ENCODE assay signal across 43 cellular contexts in genomic region chr19:48023011-48023410, GRCh38. TPM values are rescaled to one million over a fixed set of nuclear protein-coding genes. Genes with fewer than 3 reads are reported as not detected.
"Had no signal": no experiment of that assay in that cellular context is flagged by ENCODE, and none has a peak within 500 bp of the region (broad histone marks: within the 10 kb centered on the region; RNA-seq: fewer than 3 reads in every experiment).

No MANE protein-coding gene starts in this region.

- H3K27ac Mint-ChIP-seq: activated naive CD4-positive, alpha-beta T cell treated with anti-CD3 and anti-CD28 coated beads for 36 hours; activated naive CD4-positive, alpha-beta T cell treated with anti-CD3 and anti-CD28 coated beads, Interleukin-2, amount 10 ng/mL, durations not matched to agents 7 days and 5 days; activated naive CD4-positive, alpha-beta T cell treated with anti-CD3 and anti-CD28 coated beads, Interleukin-2, amount 50 U/mL, for 24 hours; activated naive CD4-positive, alpha-beta T cell treated with anti-CD3 and anti-CD28 coated beads, Interleukin-2, amount 50 U/mL, for 72 hours; activated naive CD8-positive, alpha-beta T cell; activated naive CD8-positive, alpha-beta T cell treated with anti-CD3 and anti-CD28 coated beads for 36 hours; activated naive CD8-positive, alpha-beta T cell treated with anti-CD3 and anti-CD28 coated beads, Interleukin-2, amount 10 ng/mL, durations not matched to agents 7 days and 5 days; activated naive CD8-positive, alpha-beta T cell treated with anti-CD3 and anti-CD28 coated beads, Interleukin-2, amount 50 U/mL, for 24 hours; activated T-cell treated with anti-CD3 and anti-CD28 coated beads, Interleukin-2, amount 50 U/mL, for 72 hours; activated T-helper 1 cell treated with anti-CD3 and anti-CD28 coated beads, Interleukin-12 subunit alpha, Interleukin-12 subunit beta, Interleukin-2, Interleukin-4 antibody, amounts not matched to agents 30 ng/mL and 10 ng/mL and 1 ng/mL, durations not matched to agents 14 hours and 24 hours and 36 hours; activated T-helper 17 cell treated with anti-CD3 and anti-CD28 coated beads, Interleukin-2, amount 50 U/mL, for 72 hours; activated T-helper 2 cell treated with anti-CD3 and anti-CD28 coated beads, Interferon-gamma antibody, Interleukin-2, Interleukin-4, amounts not matched to agents 10 μg/mL and 5 μg/mL and 100 μg/mL, durations not matched to agents 14 hours and 24 hours and 36 hours; brain had no signal

- DNase-seq: activated effector memory CD4-positive, alpha-beta T cell treated with anti-CD3 and anti-CD28 coated beads, Interleukin-2, amount 50 U/mL, for 16 hours; activated effector memory CD4-positive, alpha-beta T cell treated with Interleukin-2 at 50 U/mL for 16 hours; activated gamma-delta T cell; activated gamma-delta T cell treated with Interleukin-2 at 50 U/mL for 16 hours; activated naive CD4-positive, alpha-beta T cell; activated naive CD4-positive, alpha-beta T cell treated with anti-CD3 and anti-CD28 coated beads for 36 hours; activated naive CD4-positive, alpha-beta T cell treated with anti-CD3 and anti-CD28 coated beads, Interleukin-2, amount 10 ng/mL, durations not matched to agents 7 days and 5 days; activated naive CD4-positive, alpha-beta T cell treated with anti-CD3 and anti-CD28 coated beads, Interleukin-2, amount 50 U/mL, for 16 hours; activated naive CD4-positive, alpha-beta T cell treated with Interleukin-2 at 50 U/mL for 16 hours; activated naive CD8-positive, alpha-beta T cell treated with anti-CD3 and anti-CD28 coated beads for 36 hours; activated naive CD8-positive, alpha-beta T cell treated with anti-CD3 and anti-CD28 coated beads, Interleukin-2, amount 10 ng/mL, durations not matched to agents 7 days and 5 days; activated naive CD8-positive, alpha-beta T cell treated with anti-CD3 and anti-CD28 coated beads, Interleukin-2, amount 50 U/mL, for 24 hours; activated T-cell treated with anti-CD3 and anti-CD28 coated beads, Interleukin-2, amount 50 U/mL, for 4 hours; activated T-cell treated with anti-CD3 and anti-CD28 coated beads, Interleukin-2, amount 50 U/mL, for 48 hours; activated T-cell treated with anti-CD3 and anti-CD28 coated beads, Interleukin-2, amount 50 U/mL, for 72 hours; adrenal gland; amniotic stem cell; amygdala; anterior cingulate cortex; aorta; body of pancreas; brain microvascular endothelial cell; caudate nucleus; central memory CD4-positive, alpha-beta T cell; cerebellar nuclear complex had no signal

- H3K9me3 Mint-ChIP-seq: activated naive CD4-positive, alpha-beta T cell treated with anti-CD3 and anti-CD28 coated beads for 36 hours; activated naive CD4-positive, alpha-beta T cell treated with anti-CD3 and anti-CD28 coated beads, Interleukin-2, amount 10 ng/mL, durations not matched to agents 7 days and 5 days; activated naive CD4-positive, alpha-beta T cell treated with anti-CD3 and anti-CD28 coated beads, Interleukin-2, amount 50 U/mL, for 24 hours; activated naive CD4-positive, alpha-beta T cell treated with anti-CD3 and anti-CD28 coated beads, Interleukin-2, amount 50 U/mL, for 72 hours; activated naive CD8-positive, alpha-beta T cell treated with anti-CD3 and anti-CD28 coated beads for 36 hours; activated naive CD8-positive, alpha-beta T cell treated with anti-CD3 and anti-CD28 coated beads, Interleukin-2, amount 10 ng/mL, durations not matched to agents 7 days and 5 days; activated naive CD8-positive, alpha-beta T cell treated with anti-CD3 and anti-CD28 coated beads, Interleukin-2, amount 50 U/mL, for 24 hours; activated T-cell treated with anti-CD3 and anti-CD28 coated beads, Interleukin-2, amount 50 U/mL, for 72 hours; activated T-helper 1 cell treated with anti-CD3 and anti-CD28 coated beads, Interleukin-12 subunit alpha, Interleukin-12 subunit beta, Interleukin-2, Interleukin-4 antibody, amounts not matched to agents 30 ng/mL and 10 ng/mL and 1 ng/mL, durations not matched to agents 14 hours and 24 hours and 36 hours; activated T-helper 17 cell treated with anti-CD3 and anti-CD28 coated beads, Interleukin-2, amount 50 U/mL, for 72 hours; activated T-helper 2 cell treated with anti-CD3 and anti-CD28 coated beads, Interferon-gamma antibody, Interleukin-2, Interleukin-4, amounts not matched to agents 10 μg/mL and 5 μg/mL and 100 μg/mL, durations not matched to agents 14 hours and 24 hours and 36 hours; central memory CD8-positive, alpha-beta T cell had no signal

- H3K27me3 ChIP-seq: adrenal gland, ascending aorta, body of pancreas, brain microvascular endothelial cell, cardiac muscle cell had no signal

- ATAC-seq: activated naive CD4-positive, alpha-beta T cell treated with anti-CD3 and anti-CD28 coated beads, Interleukin-2, amount 50 U/mL, for 72 hours; activated naive CD8-positive, alpha-beta T cell treated with anti-CD3 and anti-CD28 coated beads, Interleukin-2, amount 50 U/mL, for 24 hours; activated T-cell treated with anti-CD3 and anti-CD28 coated beads, Interleukin-2, amount 50 U/mL, for 4 hours; activated T-cell treated with anti-CD3 and anti-CD28 coated beads, Interleukin-2, amount 50 U/mL, for 72 hours; activated T-helper 17 cell treated with anti-CD3 and anti-CD28 coated beads, Interleukin-2, amount 50 U/mL, for 72 hours; body of pancreas had no signal

- H3K4me3 ChIP-seq: adrenal gland, ascending aorta, body of pancreas, breast epithelium, cardiac muscle cell had no signal

- H3K4me1 ChIP-seq: adrenal gland, ascending aorta, body of pancreas, breast epithelium had no signal

- H3K4me1 Mint-ChIP-seq: activated naive CD4-positive, alpha-beta T cell treated with anti-CD3 and anti-CD28 coated beads, Interleukin-2, amount 10 ng/mL, durations not matched to agents 7 days and 5 days; activated naive CD4-positive, alpha-beta T cell treated with anti-CD3 and anti-CD28 coated beads, Interleukin-2, amount 50 U/mL, for 24 hours; activated naive CD8-positive, alpha-beta T cell treated with anti-CD3 and anti-CD28 coated beads for 36 hours; activated naive CD8-positive, alpha-beta T cell treated with anti-CD3 and anti-CD28 coated beads, Interleukin-2, amount 10 ng/mL, durations not matched to agents 7 days and 5 days; activated naive CD8-positive, alpha-beta T cell treated with anti-CD3 and anti-CD28 coated beads, Interleukin-2, amount 50 U/mL, for 24 hours; activated T-helper 17 cell treated with anti-CD3 and anti-CD28 coated beads, Interleukin-2, amount 50 U/mL, for 72 hours; brain; central memory CD8-positive, alpha-beta T cell had no signal

- H3K27ac ChIP-seq: adrenal gland, ascending aorta, body of pancreas, brain microvascular endothelial cell, breast epithelium, cardiac muscle cell had no signal

- H3K36me3 ChIP-seq: adrenal gland, ascending aorta, brain microvascular endothelial cell, breast epithelium, cardiac muscle cell had no signal

- H3K4me3 Mint-ChIP-seq: activated naive CD4-positive, alpha-beta T cell treated with anti-CD3 and anti-CD28 coated beads for 36 hours; activated naive CD4-positive, alpha-beta T cell treated with anti-CD3 and anti-CD28 coated beads, Interleukin-2, amount 10 ng/mL, durations not matched to agents 7 days and 5 days; activated naive CD4-positive, alpha-beta T cell treated with anti-CD3 and anti-CD28 coated beads, Interleukin-2, amount 50 U/mL, for 24 hours; activated naive CD8-positive, alpha-beta T cell; activated naive CD8-positive, alpha-beta T cell treated with anti-CD3 and anti-CD28 coated beads for 36 hours; activated naive CD8-positive, alpha-beta T cell treated with anti-CD3 and anti-CD28 coated beads, Interleukin-2, amount 10 ng/mL, durations not matched to agents 7 days and 5 days; activated naive CD8-positive, alpha-beta T cell treated with anti-CD3 and anti-CD28 coated beads, Interleukin-2, amount 50 U/mL, for 24 hours; activated T-cell treated with anti-CD3 and anti-CD28 coated beads, Interleukin-2, amount 50 U/mL, for 4 hours; activated T-cell treated with anti-CD3 and anti-CD28 coated beads, Interleukin-2, amount 50 U/mL, for 72 hours; activated T-helper 1 cell treated with anti-CD3 and anti-CD28 coated beads, Interleukin-12 subunit alpha, Interleukin-12 subunit beta, Interleukin-2, Interleukin-4 antibody, amounts not matched to agents 30 ng/mL and 10 ng/mL and 1 ng/mL, durations not matched to agents 14 hours and 24 hours and 36 hours; activated T-helper 17 cell treated with anti-CD3 and anti-CD28 coated beads, Interleukin-2, amount 50 U/mL, for 72 hours; brain; central memory CD8-positive, alpha-beta T cell had no signal

- FAIRE-seq: astrocyte, bronchial epithelial cell, colon had no signal

- H3K36me3 Mint-ChIP-seq: activated naive CD4-positive, alpha-beta T cell treated with anti-CD3 and anti-CD28 coated beads, Interleukin-2, amount 10 ng/mL, durations not matched to agents 7 days and 5 days; activated naive CD4-positive, alpha-beta T cell treated with anti-CD3 and anti-CD28 coated beads, Interleukin-2, amount 50 U/mL, for 24 hours; activated naive CD4-positive, alpha-beta T cell treated with anti-CD3 and anti-CD28 coated beads, Interleukin-2, amount 50 U/mL, for 72 hours; activated naive CD8-positive, alpha-beta T cell; activated naive CD8-positive, alpha-beta T cell treated with anti-CD3 and anti-CD28 coated beads for 36 hours; activated naive CD8-positive, alpha-beta T cell treated with anti-CD3 and anti-CD28 coated beads, Interleukin-2, amount 10 ng/mL, durations not matched to agents 7 days and 5 days; brain had no signal

- H3K9me3 ChIP-seq: adrenal gland, ascending aorta, body of pancreas, breast epithelium had no signal

RNA-seq across cellular contexts. Expression of gene CABP5, which starts 20.9 kb away (rescaled TPM):
- total RNA-seq: activated naive CD4-positive, alpha-beta T cell treated with anti-CD3 and anti-CD28 coated beads for 36 hours; activated naive CD4-positive, alpha-beta T cell treated with anti-CD3 and anti-CD28 coated beads, Interleukin-2, amount 50 U/mL, for 72 hours; activated naive CD8-positive, alpha-beta T cell treated with anti-CD3 and anti-CD28 coated beads for 36 hours; activated naive CD8-positive, alpha-beta T cell treated with anti-CD3 and anti-CD28 coated beads, Interleukin-2, amount 10 ng/mL, durations not matched to agents 7 days and 5 days; activated T-cell treated with anti-CD3 and anti-CD28 coated beads, Interleukin-2, amount 50 U/mL, for 4 hours; activated T-cell treated with anti-CD3 and anti-CD28 coated beads, Interleukin-2, amount 50 U/mL, for 72 hours; activated T-helper 1 cell treated with anti-CD3 and anti-CD28 coated beads, Interleukin-12 subunit alpha, Interleukin-12 subunit beta, Interleukin-2, Interleukin-4 antibody, amounts not matched to agents 30 ng/mL and 10 ng/mL and 1 ng/mL, durations not matched to agents 14 hours and 24 hours and 36 hours; activated T-helper 17 cell treated with anti-CD3 and anti-CD28 coated beads, Interleukin-2, amount 50 U/mL, for 72 hours; activated T-helper 2 cell treated with anti-CD3 and anti-CD28 coated beads, Interferon-gamma antibody, Interleukin-2, Interleukin-4, amounts not matched to agents 10 μg/mL and 5 μg/mL and 100 μg/mL, durations not matched to agents 14 hours and 24 hours and 36 hours; adrenal gland; aorta; ascending aorta; astrocyte; body of pancreas; breast epithelium; bronchial epithelial cell; cardiac muscle cell; cardiac septum; cerebellum; chondrocyte had no signal
- polyA plus RNA-seq: adipose tissue, adrenal gland, aorta, cardiac muscle cell had no signal

RNA-seq across cellular contexts. Expression of gene ELSPBP1, which starts 28.6 kb away (rescaled TPM):
- total RNA-seq: activated naive CD4-positive, alpha-beta T cell treated with anti-CD3 and anti-CD28 coated beads for 36 hours; activated naive CD4-positive, alpha-beta T cell treated with anti-CD3 and anti-CD28 coated beads, Interleukin-2, amount 50 U/mL, for 72 hours; activated naive CD8-positive, alpha-beta T cell treated with anti-CD3 and anti-CD28 coated beads for 36 hours; activated naive CD8-positive, alpha-beta T cell treated with anti-CD3 and anti-CD28 coated beads, Interleukin-2, amount 10 ng/mL, durations not matched to agents 7 days and 5 days; activated T-cell treated with anti-CD3 and anti-CD28 coated beads, Interleukin-2, amount 50 U/mL, for 4 hours; activated T-cell treated with anti-CD3 and anti-CD28 coated beads, Interleukin-2, amount 50 U/mL, for 72 hours; activated T-helper 1 cell treated with anti-CD3 and anti-CD28 coated beads, Interleukin-12 subunit alpha, Interleukin-12 subunit beta, Interleukin-2, Interleukin-4 antibody, amounts not matched to agents 30 ng/mL and 10 ng/mL and 1 ng/mL, durations not matched to agents 14 hours and 24 hours and 36 hours; activated T-helper 17 cell treated with anti-CD3 and anti-CD28 coated beads, Interleukin-2, amount 50 U/mL, for 72 hours; activated T-helper 2 cell treated with anti-CD3 and anti-CD28 coated beads, Interferon-gamma antibody, Interleukin-2, Interleukin-4, amounts not matched to agents 10 μg/mL and 5 μg/mL and 100 μg/mL, durations not matched to agents 14 hours and 24 hours and 36 hours; aorta; ascending aorta; astrocyte; body of pancreas; breast epithelium; bronchial epithelial cell; cardiac muscle cell; cardiac septum; cerebellum; chondrocyte had no signal
- polyA plus RNA-seq: adipose tissue, adrenal gland, cardiac muscle cell had no signal

RNA-seq across cellular contexts. Expression of gene BSPH1, which starts 31.0 kb away (rescaled TPM):
- total RNA-seq: activated naive CD4-positive, alpha-beta T cell treated with anti-CD3 and anti-CD28 coated beads for 36 hours; activated naive CD4-positive, alpha-beta T cell treated with anti-CD3 and anti-CD28 coated beads, Interleukin-2, amount 50 U/mL, for 72 hours; activated naive CD8-positive, alpha-beta T cell treated with anti-CD3 and anti-CD28 coated beads for 36 hours; activated naive CD8-positive, alpha-beta T cell treated with anti-CD3 and anti-CD28 coated beads, Interleukin-2, amount 10 ng/mL, durations not matched to agents 7 days and 5 days; activated T-cell treated with anti-CD3 and anti-CD28 coated beads, Interleukin-2, amount 50 U/mL, for 4 hours; activated T-cell treated with anti-CD3 and anti-CD28 coated beads, Interleukin-2, amount 50 U/mL, for 72 hours; activated T-helper 1 cell treated with anti-CD3 and anti-CD28 coated beads, Interleukin-12 subunit alpha, Interleukin-12 subunit beta, Interleukin-2, Interleukin-4 antibody, amounts not matched to agents 30 ng/mL and 10 ng/mL and 1 ng/mL, durations not matched to agents 14 hours and 24 hours and 36 hours; activated T-helper 17 cell treated with anti-CD3 and anti-CD28 coated beads, Interleukin-2, amount 50 U/mL, for 72 hours; activated T-helper 2 cell treated with anti-CD3 and anti-CD28 coated beads, Interferon-gamma antibody, Interleukin-2, Interleukin-4, amounts not matched to agents 10 μg/mL and 5 μg/mL and 100 μg/mL, durations not matched to agents 14 hours and 24 hours and 36 hours; adrenal gland; aorta; ascending aorta; astrocyte; body of pancreas; breast epithelium; bronchial epithelial cell; cardiac muscle cell; cardiac septum; cerebellum; chondrocyte had no signal
- polyA plus RNA-seq: adipose tissue, adrenal gland, aorta, cardiac muscle cell had no signal
